11 cellular contexts compared by ENCODE assay signal in the genomic region with DNA sequence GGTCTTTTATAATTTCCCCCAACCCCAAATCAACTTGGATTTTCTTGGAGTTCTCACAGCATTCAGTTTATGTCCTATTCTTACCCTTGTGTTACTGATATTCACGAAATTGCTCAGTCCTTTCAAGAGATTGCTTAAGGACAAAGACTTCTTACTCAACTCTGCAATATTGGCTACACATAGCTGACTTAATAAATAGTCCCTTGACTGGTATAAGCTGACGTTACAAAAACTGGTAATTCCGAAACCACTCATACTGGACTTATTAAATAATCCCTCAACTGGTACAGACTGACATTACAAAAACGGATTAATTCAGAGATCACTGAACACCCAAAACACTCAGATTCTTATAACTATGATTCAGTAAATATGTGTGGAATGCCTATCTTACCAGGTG. TPM values are rescaled to one million over a fixed set of nuclear protein-coding genes. Genes with fewer than 3 reads are reported as not detected.
A peak's percentile ranks its signal among the peaks of the same experiment; 100 is the strongest.
DNase-seq lines count a peak whose midpoint lies in the region; ATAC-seq, FAIRE-seq and TF ChIP-seq lines count a peak whose summit lies in the region.
"Had no signal": no experiment of that assay in that cellular context is flagged by ENCODE, and none has a peak within 500 bp of the region (broad histone marks: within the 10 kb centered on the region; RNA-seq: fewer than 3 reads in every experiment).

No MANE protein-coding gene starts in this region.

- no peak overlapping the region for H2AFZ ChIP-seq in HepG2 (ENCODE audit: low read length)

- H3K27me3 ChIP-seq in HepG2 (ENCODE audit: control insufficient read depth in 1 of 2, insufficient read depth in 2 of 2, low read length in 2 of 2) = no peaks in the 10 kb centered on the region
- H3K27me3 ChIP-seq in testis = no peaks in the 10 kb centered on the region

- no peaks in the 10 kb centered on the region for H3K4me1 ChIP-seq in HepG2 (ENCODE audit: insufficient read depth, low read length)
- H3K4me1 ChIP-seq in testis = peaks cover 9% of the 10 kb centered on the region

- peaks cover 22% of the 10 kb centered on the region for H3K4me1 Mint-ChIP-seq in activated T-cell treated with anti-CD3 and anti-CD28 coated beads, Interleukin-2, amount 50 U/mL, for 24 hours (ENCODE audit: low read depth)

- intact Hi-C loops in HepG2 (cut with micrococcal nuclease; ENCODE audit: unreplicated experiment) = no loop called here
- intact Hi-C loops in testis (cut with DNase I; ENCODE audit: low total_unique reads) = no loop called here

- peaks cover 52% of the 10 kb centered on the region for H3K9me3 Mint-ChIP-seq in activated T-cell treated with anti-CD3 and anti-CD28 coated beads, Interleukin-2, amount 50 U/mL, for 24 hours

- H3K27ac Mint-ChIP-seq in activated T-cell treated with anti-CD3 and anti-CD28 coated beads, Interleukin-2, amount 50 U/mL, for 24 hours = peak overlapping the region; percentile 88

- no peak for ATAC-seq in HepG2

- TF ChIP-seq POLR2A in HepG2 (IDR thresholded peaks at IDR 0.05; ENCODE audit: insufficient read depth in 1 of 2, low read depth in 2 of 2, low read length in 2 of 2) (no peak), testis (IDR thresholded peaks at IDR 0.05) (no peak)

- H3K9me3 ChIP-seq in HepG2 (ENCODE audit: low read length) (no peaks in the 10 kb centered on the region), testis (no peaks in the 10 kb centered on the region)

- no peak overlapping the region for H3K4me2 ChIP-seq in HepG2 (ENCODE audit: low read depth, low read length)

- BruUV-seq in HepG2 (replicated peaks; lab: Mats Ljungman, UMichigan) = no TSS peak

- H3K4me3 Mint-ChIP-seq in activated T-cell treated with anti-CD3 and anti-CD28 coated beads, Interleukin-2, amount 50 U/mL, for 24 hours = peak overlapping the region; percentile 82

- H3K27ac ChIP-seq in HepG2 (ENCODE audit: extremely low read length, insufficient read depth, low read length) (no peak overlapping the region), testis (no peak overlapping the region)

- no peaks in the 10 kb centered on the region for H4K20me1 ChIP-seq in HepG2 (ENCODE audit: insufficient read depth, low read length)

- in situ Hi-C loops in HepG2 (cut with HindIII; ENCODE audit: extremely low pct_ligation_motif_present, low pct_unique_long_range_greater_than_20kb) = no loop called here

- H3K36me3 Mint-ChIP-seq in activated T-cell treated with anti-CD3 and anti-CD28 coated beads, Interleukin-2, amount 50 U/mL, for 24 hours (ENCODE audit: low read depth) = peaks cover 97% of the 10 kb centered on the region

- H3K9ac ChIP-seq in HepG2 (ENCODE audit: insufficient read depth, low read depth, low read length) = no peak overlapping the region

- CTCF ChIA-PET in HepG2 (lab: Yijun Ruan, JAX; ENCODE audit: low intra/inter-chr PET ratio, low total read pairs) = no interaction called here

- no peaks in the 10 kb centered on the region for H3K27me3 Mint-ChIP-seq in activated T-cell treated with anti-CD3 and anti-CD28 coated beads, Interleukin-2, amount 50 U/mL, for 24 hours

- 80% methylated on average over 4 of the region's 4 CpGs for WGBS in HepG2 (ENCODE audit: low lambda C conversion rate)
- WGBS in testis, 2 donors = 40 to 64% methylated on average over 4 of the region's 4 CpGs

- POLR2A ChIA-PET in HepG2 (lab: Yijun Ruan, JAX) = no interaction called here

- H3K36me3 ChIP-seq in HepG2 (replicated peaks in 1 of 2; ENCODE audit: control insufficient read depth in 1 of 2, insufficient read depth in 2 of 2, low read length in 2 of 2) (peaks cover 0 to 2% of the 10 kb centered on the region in 2 experiments; a peak in 2 of 5 replicates), testis (ENCODE audit: low read depth, missing control alignments) (no peaks in the 10 kb centered on the region)

- TF ChIP-seq EP300 in HepG2 (IDR thresholded peaks at IDR 0.05; ENCODE audit: low read depth in 2 of 2, low read length in 2 of 2) (no peak), HepG2 (CRISPR knock-in tag; IDR thresholded peaks at IDR 0.05; ENCODE audit: borderline replicate concordance) (no peak)

- H3K79me2 ChIP-seq in HepG2 (ENCODE audit: insufficient read depth, low read length) = no peaks in the 10 kb centered on the region

- TF ChIP-seq CTCF in HepG2 (CRISPR knock-in tag; IDR thresholded peaks at IDR 0.05) (no peak), testis (IDR thresholded peaks at IDR 0.05) (no peak)

- TF ChIP-seq RAD21 in HepG2 (CRISPR knock-in tag; IDR thresholded peaks at IDR 0.05) = no peak

- no peak for FAIRE-seq in HepG2 (lab: Jason Lieb, UNC)

- H3K4me3 ChIP-seq in HepG2 (replicated peaks in 1 of 3; ENCODE audit: insufficient read depth in 1 of 3, low read depth in 2 of 3, low read length in 3 of 3) (no peak overlapping the region), testis (peak overlapping the region; percentile 74 to 77)

- DNase-seq in activated T-cell treated with anti-CD3 and anti-CD28 coated beads, Interleukin-2, amount 50 U/mL, for 24 hours = no peak
- DNase-seq in activated T-cell treated with anti-CD3 and anti-CD28 coated beads, Interleukin-2, amount 50 U/mL, for 1 hour = no peak
- peak; percentile 66 for DNase-seq in amniotic epithelial cell (ENCODE audit: low read depth)
- DNase-seq in HepG2 (ENCODE audit: low spot score) = no peak
- no peak for DNase-seq in testis
- DNase-seq in HUDEP-2 (lab: John Stamatoyannopoulos, UW; ENCODE audit: unreplicated experiment in 76 of 76) = no peak
- no peak for DNase-seq in NCI-H2171 treated with DMSO at 0.1 percent for 48 hours (lab: John Stamatoyannopoulos, UW)
- no peak for DNase-seq in activated gamma-delta T cell treated with Interleukin-2 at 50 U/mL for 16 hours
- DNase-seq: stimulated activated naive CD4-positive, alpha-beta T cell treated with Interleukin-2 at 50 U/mL for 16 hours had no signal

RNA-seq across cellular contexts. Expression of a gene that starts 0.9 kb away (rescaled TPM):
- total RNA-seq in HepG2 (2016; rRNA removed; fragmentation: Illumina TruSeq; extraction: Trizol) (not detected in 2 replicates), testis (10 to 100 TPM; 17.5 to 22.6 TPM)
- not detected in 2 replicates for total RNA-seq in HepG2 (2016; cell fraction: cytosol; rRNA removed; fragmentation: Illumina TruSeq; extraction: Trizol; ENCODE audit: low read depth)
- total RNA-seq in HepG2 (2016; cell fraction: insoluble cytoplasmic fraction; rRNA removed; fragmentation: Illumina TruSeq; extraction: Trizol) = not detected in 2 replicates
- not detected in 2 replicates for total RNA-seq in HepG2 (2016; cell fraction: membrane; rRNA removed; fragmentation: Illumina TruSeq; extraction: Trizol)
- not detected in 2 replicates for total RNA-seq in HepG2 (2016; cell fraction: nucleus; rRNA removed; fragmentation: Illumina TruSeq; extraction: Trizol)
- polyA plus RNA-seq in HepG2 (2011; rRNA removed) (not detected in 2 replicates), testis (ENCODE audit: insufficient read depth, low read depth, low replicate concordance) (12.7 TPM)
- polyA plus RNA-seq in HepG2 (2011; cell fraction: cytosol; rRNA removed) = not detected in 2 replicates
- not detected in 2 replicates for polyA plus RNA-seq in HepG2 (2011; cell fraction: nucleus; rRNA removed)
- 0.63 and 0.88 TPM in 2 replicates for polyA plus RNA-seq in HepG2 (2012)
- not detected in 2 replicates for polyA plus RNA-seq in HepG2 (2016; cell fraction: cytosol; fragmentation: Illumina TruSeq; extraction: Trizol; ENCODE audit: low read depth)
- not detected in 2 replicates for polyA plus RNA-seq in HepG2 (2016; cell fraction: insoluble cytoplasmic fraction; fragmentation: Illumina TruSeq; extraction: Trizol; ENCODE audit: low read depth)
- not detected in 2 replicates for polyA plus RNA-seq in HepG2 (2016; cell fraction: membrane; fragmentation: Illumina TruSeq; extraction: Trizol; ENCODE audit: low read depth)
- not detected in 2 replicates for polyA plus RNA-seq in HepG2 (2016; cell fraction: nucleus; fragmentation: Illumina TruSeq; extraction: Trizol; ENCODE audit: insufficient read depth, low read depth)
- 0.08 and 2.2 TPM in 2 replicates for polyA minus RNA-seq in HepG2 (2011; rRNA and poly(A)+ RNA removed; ENCODE audit: low replicate concordance)
- not detected in 2 replicates for polyA minus RNA-seq in HepG2 (2011; cell fraction: cytosol; rRNA and poly(A)+ RNA removed)
- polyA minus RNA-seq in HepG2 (2011; cell fraction: nucleus; rRNA and poly(A)+ RNA removed) = not detected in 2 replicates

RNA-seq across cellular contexts. Expression of a gene that starts 0.9 kb away (rescaled TPM):
- 1.3 and 2.1 TPM in 2 replicates for total RNA-seq in HepG2 (2016; rRNA removed; fragmentation: Illumina TruSeq; extraction: Trizol)
- total RNA-seq in HepG2 (2016; cell fraction: cytosol; rRNA removed; fragmentation: Illumina TruSeq; extraction: Trizol; ENCODE audit: low read depth) = 1.1 TPM in 2 replicates
- 1.2 and 2.0 TPM in 2 replicates for total RNA-seq in HepG2 (2016; cell fraction: insoluble cytoplasmic fraction; rRNA removed; fragmentation: Illumina TruSeq; extraction: Trizol)
- total RNA-seq in HepG2 (2016; cell fraction: membrane; rRNA removed; fragmentation: Illumina TruSeq; extraction: Trizol) = 0.31 and 0.77 TPM in 2 replicates
- 4.0 and 4.9 TPM in 2 replicates for total RNA-seq in HepG2 (2016; cell fraction: nucleus; rRNA removed; fragmentation: Illumina TruSeq; extraction: Trizol)
- 1.4 and 2.0 TPM in 2 replicates for polyA plus RNA-seq in HepG2 (2011; rRNA removed)
- polyA plus RNA-seq in HepG2 (2011; cell fraction: cytosol; rRNA removed) = 0.43 and 0.59 TPM in 2 replicates
- polyA plus RNA-seq in HepG2 (2011; cell fraction: nucleus; rRNA removed) = 3.0 and 4.0 TPM in 2 replicates
- polyA plus RNA-seq in HepG2 (2012) = 2.2 and 2.8 TPM in 2 replicates
- polyA plus RNA-seq in HepG2 (2016; cell fraction: cytosol; fragmentation: Illumina TruSeq; extraction: Trizol; ENCODE audit: low read depth) = 0.19 and 0.28 TPM in 2 replicates
- polyA plus RNA-seq in HepG2 (2016; cell fraction: insoluble cytoplasmic fraction; fragmentation: Illumina TruSeq; extraction: Trizol; ENCODE audit: low read depth) = 0.53 and 0.94 TPM in 2 replicates
- polyA plus RNA-seq in HepG2 (2016; cell fraction: membrane; fragmentation: Illumina TruSeq; extraction: Trizol; ENCODE audit: low read depth) = 0.18 and 0.56 TPM in 2 replicates
- 7.5 and 9.8 TPM in 2 replicates for polyA plus RNA-seq in HepG2 (2016; cell fraction: nucleus; fragmentation: Illumina TruSeq; extraction: Trizol; ENCODE audit: insufficient read depth, low read depth)
- 1.4 and 8.3 TPM in 2 replicates for polyA minus RNA-seq in HepG2 (2011; rRNA and poly(A)+ RNA removed; ENCODE audit: low replicate concordance)
- polyA minus RNA-seq in HepG2 (2011; cell fraction: cytosol; rRNA and poly(A)+ RNA removed) = 0.40 and 0.70 TPM in 2 replicates
- 8.1 and 9.4 TPM in 2 replicates for polyA minus RNA-seq in HepG2 (2011; cell fraction: nucleus; rRNA and poly(A)+ RNA removed)
- total RNA-seq in testis = 10 to 100 TPM; 50.9 to 66.3 TPM
- 29.5 TPM for polyA plus RNA-seq in testis (ENCODE audit: insufficient read depth, low read depth, low replicate concordance)

RNA-seq across cellular contexts. Expression of a gene that starts 21.1 kb away (rescaled TPM):
- total RNA-seq in HepG2 (2016; rRNA removed; fragmentation: Illumina TruSeq; extraction: Trizol) (40.3 and 41.2 TPM in 2 replicates), testis (10 to 100 TPM; 47.3 to 58.3 TPM)
- 5.3 TPM in 2 replicates for total RNA-seq in HepG2 (2016; cell fraction: cytosol; rRNA removed; fragmentation: Illumina TruSeq; extraction: Trizol; ENCODE audit: low read depth)
- total RNA-seq in HepG2 (2016; cell fraction: insoluble cytoplasmic fraction; rRNA removed; fragmentation: Illumina TruSeq; extraction: Trizol) = 37.2 and 40.1 TPM in 2 replicates
- total RNA-seq in HepG2 (2016; cell fraction: membrane; rRNA removed; fragmentation: Illumina TruSeq; extraction: Trizol) = 18.8 and 22.5 TPM in 2 replicates
- 32.1 and 42.1 TPM in 2 replicates for total RNA-seq in HepG2 (2016; cell fraction: nucleus; rRNA removed; fragmentation: Illumina TruSeq; extraction: Trizol)
- polyA plus RNA-seq in HepG2 (2011; rRNA removed) (10.2 and 14.7 TPM in 2 replicates), testis (ENCODE audit: insufficient read depth, low read depth, low replicate concordance) (44.7 TPM)
- 11.3 and 11.7 TPM in 2 replicates for polyA plus RNA-seq in HepG2 (2011; cell fraction: cytosol; rRNA removed)
- 31.7 and 37.4 TPM in 2 replicates for polyA plus RNA-seq in HepG2 (2011; cell fraction: nucleus; rRNA removed)
- polyA plus RNA-seq in HepG2 (2012) = 19.6 and 24.4 TPM in 2 replicates
- 2.7 TPM in 2 replicates for polyA plus RNA-seq in HepG2 (2016; cell fraction: cytosol; fragmentation: Illumina TruSeq; extraction: Trizol; ENCODE audit: low read depth)
- polyA plus RNA-seq in HepG2 (2016; cell fraction: insoluble cytoplasmic fraction; fragmentation: Illumina TruSeq; extraction: Trizol; ENCODE audit: low read depth) = 30.0 and 30.7 TPM in 2 replicates
- polyA plus RNA-seq in HepG2 (2016; cell fraction: membrane; fragmentation: Illumina TruSeq; extraction: Trizol; ENCODE audit: low read depth) = 9.5 and 9.9 TPM in 2 replicates
- polyA plus RNA-seq in HepG2 (2016; cell fraction: nucleus; fragmentation: Illumina TruSeq; extraction: Trizol; ENCODE audit: insufficient read depth, low read depth) = 40.2 and 42.2 TPM in 2 replicates
- polyA minus RNA-seq in HepG2 (2011; rRNA and poly(A)+ RNA removed; ENCODE audit: low replicate concordance) = 17.4 and 17.7 TPM in 2 replicates
- 10.1 and 13.1 TPM in 2 replicates for polyA minus RNA-seq in HepG2 (2011; cell fraction: cytosol; rRNA and poly(A)+ RNA removed)
- polyA minus RNA-seq in HepG2 (2011; cell fraction: nucleus; rRNA and poly(A)+ RNA removed) = 38.5 and 50.5 TPM in 2 replicates

RNA-seq across cellular contexts. Expression of a gene that starts 47.9 kb away (rescaled TPM):
- total RNA-seq in HepG2 (2016; rRNA removed; fragmentation: Illumina TruSeq; extraction: Trizol) = 0.11 TPM in 1 of 2 replicates, not detected in the other
- not detected in 2 replicates for total RNA-seq in HepG2 (2016; cell fraction: cytosol; rRNA removed; fragmentation: Illumina TruSeq; extraction: Trizol; ENCODE audit: low read depth)
- total RNA-seq in HepG2 (2016; cell fraction: insoluble cytoplasmic fraction; rRNA removed; fragmentation: Illumina TruSeq; extraction: Trizol) = not detected in 2 replicates
- total RNA-seq in HepG2 (2016; cell fraction: membrane; rRNA removed; fragmentation: Illumina TruSeq; extraction: Trizol) = not detected in 2 replicates
- total RNA-seq in HepG2 (2016; cell fraction: nucleus; rRNA removed; fragmentation: Illumina TruSeq; extraction: Trizol) = not detected in 2 replicates
- 0.07 and 0.22 TPM in 2 replicates for polyA plus RNA-seq in HepG2 (2011; rRNA removed)
- polyA plus RNA-seq in HepG2 (2011; cell fraction: cytosol; rRNA removed) = 0.01 TPM in 1 of 2 replicates, not detected in the other
- polyA plus RNA-seq in HepG2 (2011; cell fraction: nucleus; rRNA removed) = 0.07 and 0.16 TPM in 2 replicates
- polyA plus RNA-seq in HepG2 (2012) = 0.09 TPM in 1 of 2 replicates, not detected in the other
- not detected in 2 replicates for polyA plus RNA-seq in HepG2 (2016; cell fraction: cytosol; fragmentation: Illumina TruSeq; extraction: Trizol; ENCODE audit: low read depth)
- 0.15 TPM in 1 of 2 replicates, not detected in the other for polyA plus RNA-seq in HepG2 (2016; cell fraction: insoluble cytoplasmic fraction; fragmentation: Illumina TruSeq; extraction: Trizol; ENCODE audit: low read depth)
- polyA plus RNA-seq in HepG2 (2016; cell fraction: membrane; fragmentation: Illumina TruSeq; extraction: Trizol; ENCODE audit: low read depth) = not detected in 2 replicates
- not detected in 2 replicates for polyA plus RNA-seq in HepG2 (2016; cell fraction: nucleus; fragmentation: Illumina TruSeq; extraction: Trizol; ENCODE audit: insufficient read depth, low read depth)
- polyA minus RNA-seq in HepG2 (2011; rRNA and poly(A)+ RNA removed; ENCODE audit: low replicate concordance) = 0.07 and 0.12 TPM in 2 replicates
- polyA minus RNA-seq in HepG2 (2011; cell fraction: cytosol; rRNA and poly(A)+ RNA removed) = not detected in 2 replicates
- not detected in 2 replicates for polyA minus RNA-seq in HepG2 (2011; cell fraction: nucleus; rRNA and poly(A)+ RNA removed)
- total RNA-seq in testis = 1 to 10 TPM; 5.2 to 5.7 TPM
- 2.6 TPM for polyA plus RNA-seq in testis (ENCODE audit: insufficient read depth, low read depth, low replicate concordance)

RNA-seq across cellular contexts. Expression of a gene that starts 51.3 kb away (rescaled TPM):
- total RNA-seq in HepG2 (2016; rRNA removed; fragmentation: Illumina TruSeq; extraction: Trizol) (not detected in 2 replicates), testis (under 1 TPM; 0.39 to 0.68 TPM)
- total RNA-seq in HepG2 (2016; cell fraction: cytosol; rRNA removed; fragmentation: Illumina TruSeq; extraction: Trizol; ENCODE audit: low read depth) = not detected in 2 replicates
- not detected in 2 replicates for total RNA-seq in HepG2 (2016; cell fraction: insoluble cytoplasmic fraction; rRNA removed; fragmentation: Illumina TruSeq; extraction: Trizol)
- not detected in 2 replicates for total RNA-seq in HepG2 (2016; cell fraction: membrane; rRNA removed; fragmentation: Illumina TruSeq; extraction: Trizol)
- not detected in 2 replicates for total RNA-seq in HepG2 (2016; cell fraction: nucleus; rRNA removed; fragmentation: Illumina TruSeq; extraction: Trizol)
- polyA plus RNA-seq in HepG2 (2011; rRNA removed) (not detected in 2 replicates), testis (ENCODE audit: insufficient read depth, low read depth, low replicate concordance) (0.30 TPM)
- polyA plus RNA-seq in HepG2 (2011; cell fraction: cytosol; rRNA removed) = not detected in 2 replicates
- not detected in 2 replicates for polyA plus RNA-seq in HepG2 (2011; cell fraction: nucleus; rRNA removed)
- polyA plus RNA-seq in HepG2 (2012) = not detected in 2 replicates
- polyA plus RNA-seq in HepG2 (2016; cell fraction: cytosol; fragmentation: Illumina TruSeq; extraction: Trizol; ENCODE audit: low read depth) = not detected in 2 replicates
- not detected in 2 replicates for polyA plus RNA-seq in HepG2 (2016; cell fraction: insoluble cytoplasmic fraction; fragmentation: Illumina TruSeq; extraction: Trizol; ENCODE audit: low read depth)
- polyA plus RNA-seq in HepG2 (2016; cell fraction: membrane; fragmentation: Illumina TruSeq; extraction: Trizol; ENCODE audit: low read depth) = not detected in 2 replicates
- polyA plus RNA-seq in HepG2 (2016; cell fraction: nucleus; fragmentation: Illumina TruSeq; extraction: Trizol; ENCODE audit: insufficient read depth, low read depth) = not detected in 2 replicates
- polyA minus RNA-seq in HepG2 (2011; rRNA and poly(A)+ RNA removed; ENCODE audit: low replicate concordance) = 0.09 TPM in 1 of 2 replicates, not detected in the other
- not detected in 2 replicates for polyA minus RNA-seq in HepG2 (2011; cell fraction: cytosol; rRNA and poly(A)+ RNA removed)
- not detected in 2 replicates for polyA minus RNA-seq in HepG2 (2011; cell fraction: nucleus; rRNA and poly(A)+ RNA removed)
- total RNA-seq: esophagus mucosa, RPMI7951 had no signal

Comparison
In these comparisons a context has a peak if more than half of its experiments do, and no peak if none do; other contexts are left out.
1. H3K4me3 ChIP-seq: peak in testis (2 of 2); none in HepG2 (0 of 3).
2. RNA of a gene that starts 0.9 kb away (total RNA-seq): 17.5 to 22.6 TPM in testis; not detected in HepG2; every median in the first group is over 10 times any median in the second.
3. RNA of a gene that starts 0.9 kb away (total RNA-seq): 50.9 to 66.3 TPM in testis; 0.31 to 4.9 TPM in HepG2; every median in the first group is over 4 times any median in the second.